22 cellular contexts compared by ENCODE assay signal in genomic region chr9:126833020-126833419, GRCh38. TPM values are rescaled to one million over a fixed set of nuclear protein-coding genes. Genes with fewer than 3 reads are reported as not detected.
DNase-seq lines count a peak whose midpoint lies in the region; ATAC-seq and TF ChIP-seq lines count a peak whose summit lies in the region.
"Had no signal": no experiment of that assay in that cellular context is flagged by ENCODE, and none has a peak within 500 bp of the region (broad histone marks: within the 10 kb centered on the region; RNA-seq: fewer than 3 reads in every experiment).

No MANE protein-coding gene starts in this region.

- no peaks in the 10 kb centered on the region for H3K27me3 ChIP-seq in cardiac muscle cell
- no peaks in the 10 kb centered on the region for H3K27me3 ChIP-seq in skeletal muscle tissue (ENCODE audit: control insufficient read depth in 3 of 3, insufficient read depth in 3 of 3, low read length in 3 of 3)
- H3K27me3 ChIP-seq in CD4-positive, alpha-beta memory T cell (ENCODE audit: insufficient read depth, low read length) = no peaks in the 10 kb centered on the region
- H3K27me3 ChIP-seq: BLaER1 treated with 17β-estradiol and CSF1 and Interleukin-3, amounts not matched to agents 10 nM and 100 nM had no signal

- H3K36me3 ChIP-seq in cardiac muscle cell = peaks cover 25% of the 10 kb centered on the region
- peaks cover 17 to 29% (median 23%) of the 10 kb centered on the region in 3 donors for H3K36me3 ChIP-seq in skeletal muscle tissue (ENCODE audit: control insufficient read depth in 3 of 3, insufficient read depth in 3 of 3, low read length in 3 of 3)
- no peaks in the 10 kb centered on the region for H3K36me3 ChIP-seq in mucosa of descending colon (ENCODE audit: low read depth)
- peaks cover 23% of the 10 kb centered on the region for H3K36me3 ChIP-seq in CD4-positive, alpha-beta memory T cell (ENCODE audit: insufficient read depth, low read length)

- peaks cover 21% of the 10 kb centered on the region for H3K4me1 Mint-ChIP-seq in memory B cell
- peaks cover 19 to 40% (median 29%) of the 10 kb centered on the region in 4 donors for H3K4me1 Mint-ChIP-seq in CD4-positive, alpha-beta memory T cell

- CTCF ChIA-PET in CD4-positive, alpha-beta memory T cell (lab: Charles Lee; ENCODE audit: partially characterized antibody) = no interaction called here

- H3K9me3 ChIP-seq in cardiac muscle cell (ENCODE audit: low read depth) (no peaks in the 10 kb centered on the region), skeletal muscle tissue (ENCODE audit: control insufficient read depth in 3 of 3, low read length in 3 of 3) (no peaks in the 10 kb centered on the region), mucosa of descending colon (no peaks in the 10 kb centered on the region)
- no peaks in the 10 kb centered on the region for H3K9me3 ChIP-seq in CD4-positive, alpha-beta memory T cell (ENCODE audit: control insufficient read depth in 1 of 2, low read length in 2 of 2)
- H3K9me3 ChIP-seq: BLaER1 treated with 17β-estradiol and CSF1 and Interleukin-3, amounts not matched to agents 10 nM and 100 nM had no signal

- H3K9ac ChIP-seq in skeletal muscle tissue (ENCODE audit: low read depth in 1 of 3, low read length in 3 of 3) = peak overlapping the region in 1 of 3 donors; percentile 63
- H3K9ac ChIP-seq: BLaER1 treated with 17β-estradiol and CSF1 and Interleukin-3, amounts not matched to agents 10 nM and 100 nM had no signal

- H3K4me3 Mint-ChIP-seq in memory B cell = no peak overlapping the region
- peak overlapping the region in 2 of 8 donors; percentile 3 to 43 for H3K4me3 Mint-ChIP-seq in CD4-positive, alpha-beta memory T cell

- peaks cover 36% of the 10 kb centered on the region for H3K36me3 Mint-ChIP-seq in memory B cell
- peaks cover 48 to 64% of the 10 kb centered on the region in 2 donors for H3K36me3 Mint-ChIP-seq in CD4-positive, alpha-beta memory T cell

- H3K27ac ChIP-seq in cardiac muscle cell (peak overlapping the region; percentile 28), angular gyrus (ENCODE audit: low read depth, low read length) (peak overlapping the region; percentile 57), skeletal muscle tissue (ENCODE audit: low read depth, low read length) (peak overlapping the region; percentile 4)
- no peak overlapping the region for H3K27ac ChIP-seq in CD4-positive, alpha-beta memory T cell (ENCODE audit: low read depth, low read length)
- H3K27ac ChIP-seq: BLaER1 treated with 17β-estradiol and CSF1 and Interleukin-3, amounts not matched to agents 10 nM and 100 nM had no signal

- intact Hi-C loops in cardiac septum (cut with DNase I) (no loop called here), mucosa of descending colon (cut with DNase I, micrococcal nuclease) (no loop called here)
- intact Hi-C loops in CD4-positive, alpha-beta memory T cell (cut with micrococcal nuclease) = no loop called here

- POLR2A ChIA-PET in CD4-positive, alpha-beta memory T cell (lab: Charles Lee; ENCODE audit: partially characterized antibody) = no interaction called here

- H3K4me1 ChIP-seq in cardiac muscle cell (ENCODE audit: low read depth) (peaks cover 17% of the 10 kb centered on the region), skeletal muscle tissue (ENCODE audit: control insufficient read depth in 3 of 3, insufficient read depth in 3 of 3, low read length in 3 of 3) (peaks cover 30 to 45% (median 44%) of the 10 kb centered on the region in 3 donors), mucosa of descending colon (ENCODE audit: low read depth) (no peaks in the 10 kb centered on the region)
- H3K4me1 ChIP-seq in CD4-positive, alpha-beta memory T cell (ENCODE audit: insufficient read depth, low read length) = no peaks in the 10 kb centered on the region

- H3K4me3 ChIP-seq in cardiac muscle cell = no peak overlapping the region
- no peak overlapping the region for H3K4me3 ChIP-seq in skeletal muscle tissue (ENCODE audit: low read length in 3 of 3)
- no peak overlapping the region for H3K4me3 ChIP-seq in mucosa of descending colon
- no peak overlapping the region for H3K4me3 ChIP-seq in CD4-positive, alpha-beta memory T cell (ENCODE audit: low read length in 2 of 2)
- H3K4me3 ChIP-seq: BLaER1 treated with 17β-estradiol and CSF1 and Interleukin-3, amounts not matched to agents 10 nM and 100 nM had no signal

- DNase-seq in cardiac muscle cell (ENCODE audit: low read depth in 1 of 2, low spot score in 1 of 2) = no peak
- DNase-seq in cardiac septum (ENCODE audit: low spot score) = no peak
- DNase-seq in memory B cell (ENCODE audit: low spot score in 2 of 2) = no peak
- DNase-seq in mucosa of descending colon = no peak
- DNase-seq in CD4-positive, alpha-beta memory T cell = no peak
- DNase-seq in amygdala (lab: John Stamatoyannopoulos, UW) = no peak
- DNase-seq: 8988T, DMS53, EL, GF-D8, H7, KBM-7, NCI-H1092 treated with DMSO at 0.1 percent for 48 hours, NCI-H1436 treated with DMSO at 0.1 percent for 48 hours, NCI-H2029 treated with DMSO at 0.1 percent for 48 hours, NCI-H345, NCI-H524 treated with DMSO at 0.1 percent for 48 hours, NCI-H82 had no signal

- ATAC-seq in memory B cell (ENCODE audit: low read depth) (no peak), mucosa of descending colon (no peak)
- ATAC-seq: Panc1 had no signal

- no peaks in the 10 kb centered on the region for H3K9me3 Mint-ChIP-seq in memory B cell
- H3K9me3 Mint-ChIP-seq in CD4-positive, alpha-beta memory T cell = no peaks in the 10 kb centered on the region

- TF ChIP-seq CTCF in cardiac muscle cell (IDR thresholded peaks at IDR 0.05; ENCODE audit: low read depth, low read length) (no peak), mucosa of descending colon (IDR thresholded peaks at IDR 0.05) (no peak)

- no peaks in the 10 kb centered on the region for H3K27me3 Mint-ChIP-seq in memory B cell
- no peaks in the 10 kb centered on the region for H3K27me3 Mint-ChIP-seq in CD4-positive, alpha-beta memory T cell

- H3K27ac Mint-ChIP-seq in memory B cell = peak overlapping the region; percentile 12
- no peak overlapping the region for H3K27ac Mint-ChIP-seq in CD4-positive, alpha-beta memory T cell

RNA-seq across cellular contexts. Expression of gene ZBTB34, which starts 27.4 kb away (rescaled TPM):
- total RNA-seq in cardiac muscle cell = 10.9 and 13.0 TPM in 2 replicates
- 4.9 and 8.8 TPM in 2 replicates for polyA plus RNA-seq in cardiac muscle cell
- 5.7 TPM for total RNA-seq in cardiac septum
- total RNA-seq in skeletal muscle tissue = 17.2 TPM
- 10 to 100 TPM in 1 of 3 donors, 1 to 10 TPM in 2; 7.7 to 12.3 (median 10.0) TPM for total RNA-seq in mucosa of descending colon
- total RNA-seq in CD4-positive, alpha-beta memory T cell = 10 to 100 TPM in 1 of 2 experiments, 1 to 10 TPM in 1; 9.4 to 10.1 TPM
- under 1 TPM; 0.35 to 0.99 TPM for polyA plus RNA-seq in CD4-positive, alpha-beta memory T cell

RNA-seq across cellular contexts. Expression of gene ZBTB43, which starts 28.2 kb away (rescaled TPM):
- total RNA-seq in cardiac muscle cell (12.5 and 18.6 TPM in 2 replicates), cardiac septum (38.9 TPM), skeletal muscle tissue (12.0 TPM), mucosa of descending colon (10 to 100 TPM; 18.8 to 24.0 (median 21.7) TPM)
- 17.6 and 38.3 TPM in 2 replicates for polyA plus RNA-seq in cardiac muscle cell
- 10 to 100 TPM; 19.9 to 22.7 TPM for total RNA-seq in CD4-positive, alpha-beta memory T cell
- polyA plus RNA-seq in CD4-positive, alpha-beta memory T cell = 10 to 100 TPM in 1 of 2 donors, 1 to 10 TPM in 1; 8.2 to 11.4 TPM
